In genomic region chr16:48236286-48236685, GRCh38 we compare ENCODE assay signal across 7 cellular contexts. TPM values are rescaled to one million over a fixed set of nuclear protein-coding genes. Genes with fewer than 3 reads are reported as not detected.
"Had no signal": no experiment of that assay in that cellular context is flagged by ENCODE, and none has a peak within 500 bp of the region (broad histone marks: within the 10 kb centered on the region; RNA-seq: fewer than 3 reads in every experiment).

No MANE protein-coding gene starts in this region.

- H3K4me3 ChIP-seq: GM23338, K562 had no signal

- DNase-seq: H9, KG1 had no signal

- H3K27ac ChIP-seq: HL-60 had no signal

- ATAC-seq: GM23338, K562 had no signal

RNA-seq across cellular contexts. Expression of gene ABCC11, which starts 11.1 kb away (rescaled TPM):
- total RNA-seq: GM23338, H1, HT1080 had no signal
